In the genomic region with DNA sequence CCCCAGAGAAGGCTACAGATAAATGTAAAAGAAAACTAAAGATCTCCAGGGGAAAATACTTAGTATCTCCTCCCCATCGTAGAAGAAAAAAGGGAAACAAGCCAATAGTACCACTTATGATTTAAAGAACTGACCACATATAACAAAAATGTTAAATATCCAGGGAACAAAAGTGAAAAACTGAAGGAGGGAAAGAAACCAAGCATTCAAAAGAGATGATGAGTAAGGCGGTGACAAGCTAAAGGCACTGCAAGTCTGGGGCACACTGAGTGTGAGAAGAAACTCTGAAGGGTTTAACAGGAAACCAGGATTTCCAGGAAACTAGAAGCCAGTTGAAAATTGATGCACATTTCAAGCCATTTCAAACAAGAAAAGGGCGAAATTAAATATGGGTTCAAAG, we compare ENCODE assay signal across 16 cellular contexts.
A peak's percentile ranks its signal among the peaks of the same experiment; 100 is the strongest.
DNase-seq lines count a peak whose midpoint lies in the region; ATAC-seq, FAIRE-seq and TF ChIP-seq lines count a peak whose summit lies in the region.
"Had no signal": no experiment of that assay in that cellular context is flagged by ENCODE, and none has a peak within 500 bp of the region (broad histone marks: within the 10 kb centered on the region; RNA-seq: fewer than 3 reads in every experiment).

No MANE protein-coding gene starts in this region.

- no peaks in the 10 kb centered on the region for H3K36me3 Mint-ChIP-seq in Caco-2 (ENCODE audit: insufficient read depth, unreplicated experiment)
- H3K36me3 Mint-ChIP-seq: activated naive CD8-positive, alpha-beta T cell treated with anti-CD3 and anti-CD28 coated beads for 36 hours; stimulated activated memory B cell treated with anti-CD40 and anti-IgM and Interleukin-4, amounts not matched to agents 10 μg/mL and 1 μg/mL and 100 μg/mL, for 72 hours had no signal

- H3K27me3 ChIP-seq in Caco-2 (replicated peaks; ENCODE audit: control insufficient read depth, insufficient read depth, low read length) = no peaks in the 10 kb centered on the region
- H3K27me3 ChIP-seq in bronchial epithelial cell (ENCODE audit: control insufficient read depth, insufficient read depth, low read length) = no peaks in the 10 kb centered on the region
- H3K27me3 ChIP-seq in lower lobe of right lung (ENCODE audit: low read depth) = no peaks in the 10 kb centered on the region
- H3K27me3 ChIP-seq: dorsolateral prefrontal cortex, SJCRH30 had no signal

- no peaks in the 10 kb centered on the region for H3K36me3 ChIP-seq in Caco-2 (ENCODE audit: control insufficient read depth, insufficient read depth, low read length)
- H3K36me3 ChIP-seq in bronchial epithelial cell (ENCODE audit: control insufficient read depth, insufficient read depth, low read length) = no peaks in the 10 kb centered on the region
- H3K36me3 ChIP-seq in lower lobe of right lung = no peaks in the 10 kb centered on the region
- H3K36me3 ChIP-seq: SJCRH30 had no signal

- TF ChIP-seq CTCF in Caco-2 (IDR thresholded peaks at IDR 0.05; ENCODE audit: insufficient read depth in 1 of 2, low read depth in 1 of 2, low read length in 1 of 2, severe bottlenecking in 1 of 2, unreplicated experiment in 1 of 2) = no peak
- TF ChIP-seq CTCF in bronchial epithelial cell (IDR thresholded peaks at IDR 0.05; ENCODE audit: insufficient read depth, low read length, severe bottlenecking) = no peak
- no peak for TF ChIP-seq CTCF in lower lobe of right lung (IDR thresholded peaks at IDR 0.05)

- no peak for DNase-seq in Caco-2
- DNase-seq in bronchial epithelial cell (ENCODE audit: low read depth) = peak; percentile 17
- no peak for DNase-seq in lower lobe of right lung
- no peak for DNase-seq in NCI-H2081 (lab: John Stamatoyannopoulos, UW)
- DNase-seq in GF-D8 (lab: John Stamatoyannopoulos, UW) = no peak
- DNase-seq: activated naive CD8-positive, alpha-beta T cell treated with anti-CD3 and anti-CD28 coated beads for 36 hours; dorsolateral prefrontal cortex; SJCRH30; stimulated activated CD4-positive, alpha-beta T cell treated with anti-CD3 and anti-CD28 coated beads, Interleukin-4, amount 100 ng/mL, for 1 hour had no signal

- no peaks in the 10 kb centered on the region for H3K4me1 Mint-ChIP-seq in Caco-2 (ENCODE audit: low read depth, unreplicated experiment)

- ATAC-seq in HG03520 (IDR thresholded peaks at IDR 0.05; ENCODE audit: unreplicated experiment) (peak; percentile 26), lower lobe of right lung (peak in 1 of 2 donors; percentile 45), HG03457 (IDR thresholded peaks at IDR 0.05; ENCODE audit: unreplicated experiment) (no peak), GM21619 (IDR thresholded peaks at IDR 0.05; ENCODE audit: unreplicated experiment) (no peak)
- ATAC-seq: stimulated activated memory B cell treated with anti-CD40 and anti-IgM and Interleukin-4, amounts not matched to agents 10 μg/mL and 1 μg/mL and 100 μg/mL, for 72 hours had no signal

- POLR2A ChIA-PET in Caco-2 (lab: Charles Lee) = no interaction called here

- no peaks in the 10 kb centered on the region for H3K9me3 Mint-ChIP-seq in Caco-2 (ENCODE audit: unreplicated experiment)
- H3K9me3 Mint-ChIP-seq: activated naive CD8-positive, alpha-beta T cell treated with anti-CD3 and anti-CD28 coated beads for 36 hours; stimulated activated memory B cell treated with anti-CD40 and anti-IgM and Interleukin-4, amounts not matched to agents 10 μg/mL and 1 μg/mL and 100 μg/mL, for 72 hours had no signal

- FAIRE-seq in bronchial epithelial cell (lab: Jason Lieb, UNC) = no peak
- FAIRE-seq: frontal cortex had no signal

- CTCF ChIA-PET in Caco-2 (lab: Charles Lee) = interaction anchor here (0.6 kb wide), 1 partner anchor 203 kb away, joined by 3 read pairs; no protein-coding TSS in a partner anchor

- no TSS peak for BruUV-seq in Caco-2 (replicated peaks; lab: Mats Ljungman, UMichigan)

- H3K4me3 ChIP-seq in Caco-2 (ENCODE audit: low read depth, low read length) (no peak overlapping the region), bronchial epithelial cell (ENCODE audit: low read depth, low read length) (no peak overlapping the region), lower lobe of right lung (no peak overlapping the region)
- H3K4me3 ChIP-seq: dorsolateral prefrontal cortex, SJCRH30 had no signal

- peak overlapping the region; percentile 37 for H3K27ac ChIP-seq in lower lobe of right lung
- H3K27ac ChIP-seq: C4-2B, dorsolateral prefrontal cortex, HL-60, SJCRH30 had no signal

- peak overlapping the region; percentile 20 for H3K4me3 Mint-ChIP-seq in Caco-2 (ENCODE audit: unreplicated experiment)
- H3K4me3 Mint-ChIP-seq: activated naive CD8-positive, alpha-beta T cell treated with anti-CD3 and anti-CD28 coated beads for 36 hours; stimulated activated memory B cell treated with anti-CD40 and anti-IgM and Interleukin-4, amounts not matched to agents 10 μg/mL and 1 μg/mL and 100 μg/mL, for 72 hours had no signal

- H3K4me1 ChIP-seq in Caco-2 (peaks cover 19% of the 10 kb centered on the region), lower lobe of right lung (peaks cover 19% of the 10 kb centered on the region)

- intact Hi-C loops in Caco-2 (cut with micrococcal nuclease; ENCODE audit: unreplicated experiment) = loop anchor here (1.0 to 10.0 kb wide), 5 partner anchors 18 to 630 kb away; no protein-coding TSS in a partner anchor
- intact Hi-C loops in lower lobe of right lung (cut with DNase I) = no loop called here

- no peaks in the 10 kb centered on the region for H3K9me3 ChIP-seq in Caco-2
- H3K9me3 ChIP-seq in lower lobe of right lung = no peaks in the 10 kb centered on the region
- H3K9me3 ChIP-seq: SJCRH30 had no signal

- H3K27ac Mint-ChIP-seq in Caco-2 (ENCODE audit: unreplicated experiment) = peak overlapping the region; percentile 19
- H3K27ac Mint-ChIP-seq: activated naive CD8-positive, alpha-beta T cell treated with anti-CD3 and anti-CD28 coated beads for 36 hours; stimulated activated memory B cell treated with anti-CD40 and anti-IgM and Interleukin-4, amounts not matched to agents 10 μg/mL and 1 μg/mL and 100 μg/mL, for 72 hours had no signal

- no peaks in the 10 kb centered on the region for H3K27me3 Mint-ChIP-seq in Caco-2 (ENCODE audit: insufficient read depth, unreplicated experiment)
- H3K27me3 Mint-ChIP-seq: stimulated activated memory B cell treated with anti-CD40 and anti-IgM and Interleukin-4, amounts not matched to agents 10 μg/mL and 1 μg/mL and 100 μg/mL, for 72 hours had no signal
